9 cellular contexts compared by ENCODE assay signal in the genomic region with DNA sequence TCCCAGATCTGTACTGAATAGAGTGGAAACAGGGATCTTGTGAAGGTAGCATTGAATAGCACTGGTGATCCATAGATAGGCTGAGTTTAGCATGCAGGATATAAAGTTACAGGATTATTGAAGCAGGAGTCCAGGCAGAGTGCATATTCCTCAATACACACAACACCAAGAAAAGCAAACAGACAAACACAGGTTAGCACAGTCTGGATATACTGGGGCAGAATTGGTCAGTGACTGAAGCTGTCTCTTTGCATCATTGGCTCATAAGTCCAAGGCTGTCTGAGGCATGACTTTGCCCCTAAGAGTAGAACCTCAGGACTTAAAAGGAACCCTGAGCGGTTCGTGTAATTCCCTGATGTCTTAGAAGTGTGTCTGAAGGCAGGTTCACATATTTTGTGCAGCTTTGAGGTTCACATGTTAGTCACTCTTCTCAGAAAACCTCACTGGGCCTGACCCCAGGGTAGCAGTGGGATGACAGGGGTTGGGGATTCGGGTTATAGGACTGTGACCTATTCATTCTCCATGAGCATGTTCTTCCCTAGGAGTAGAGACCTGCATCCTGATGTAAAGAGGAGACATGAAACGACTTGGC.
"Had no signal": no experiment of that assay in that cellular context is flagged by ENCODE, and none has a peak within 500 bp of the region (broad histone marks: within the 10 kb centered on the region; RNA-seq: fewer than 3 reads in every experiment).

No MANE protein-coding gene starts in this region.

- H3K4me1 ChIP-seq: HAP-1 had no signal

- H3K4me1 Mint-ChIP-seq: IgD-negative memory B cell had no signal

- ATAC-seq: HCT116 had no signal

- DNase-seq: GM23248, GOT3, H7, HFFc6, KBM-7 had no signal

- H3K27ac ChIP-seq: GM23248 had no signal

- FAIRE-seq: HTR-8/SVneo had no signal

- H3K27ac Mint-ChIP-seq: HFFc6, IgD-negative memory B cell had no signal

- H3K4me3 ChIP-seq: GM23248, HAP-1 had no signal

- H3K36me3 ChIP-seq: HAP-1 had no signal

- H3K9me3 Mint-ChIP-seq: HFFc6 had no signal

- H2AFZ ChIP-seq: GM23248 had no signal

- H3K4me3 Mint-ChIP-seq: HFFc6, IgD-negative memory B cell had no signal
